7 cellular contexts compared by ENCODE assay signal in the genomic region with DNA sequence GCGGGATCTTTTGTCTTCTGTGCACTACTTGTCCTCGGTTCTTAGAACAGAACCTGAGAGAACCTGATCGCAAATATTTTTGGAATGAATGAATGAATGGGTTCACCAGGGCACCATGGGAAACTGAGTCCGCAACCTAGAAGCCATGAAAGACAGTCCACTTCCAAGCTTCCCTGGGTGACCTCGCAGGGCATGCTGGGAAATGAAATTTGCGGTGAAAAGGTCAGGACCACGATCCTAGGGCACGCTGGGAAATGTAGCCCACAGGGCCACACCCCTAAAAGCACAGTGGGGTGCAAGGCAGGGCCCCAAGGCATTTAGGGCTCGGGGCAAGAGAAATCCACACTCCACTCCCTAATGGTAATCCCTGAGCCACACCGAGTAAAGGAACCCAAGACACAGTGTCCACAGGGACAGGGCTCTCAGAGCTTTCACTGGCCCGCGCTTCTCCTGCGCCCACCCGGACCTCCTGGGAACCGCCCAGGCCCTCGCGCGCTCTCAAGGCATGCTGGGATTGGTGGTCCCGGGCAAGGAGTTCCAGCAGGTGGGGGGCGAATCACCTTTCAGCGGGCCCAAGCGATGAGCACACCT. TPM values are rescaled to one million over a fixed set of nuclear protein-coding genes. Genes with fewer than 3 reads are reported as not detected.
DNase-seq lines count a peak whose midpoint lies in the region; ATAC-seq, FAIRE-seq and TF ChIP-seq lines count a peak whose summit lies in the region.

No MANE protein-coding gene starts in this region.

- no CpG with 5 or more reads among the region's 22 CpGs for WGBS in H9 (ENCODE audit: extremely low coverage, insufficient read length, low lambda C conversion rate)
- WGBS in H1 (ENCODE audit: extremely low coverage in 1 of 2, insufficient coverage in 1 of 2, insufficient read length in 1 of 2, insufficient replicate concordance in 2 of 2, low coverage in 1 of 2, low lambda C conversion rate in 2 of 2, missing lambda C conversion rate in 1 of 2), 2 experiments, result 2% methylated on average over 22 of the region's 22 CpGs; no CpG with 5 or more reads in 1 of the 2 experiments
- WGBS in thymus, result 28% methylated on average over 22 of the region's 22 CpGs

- in situ Hi-C loops in GM13977 (cut with MboI; ENCODE audit: low pct_unique_long_range_greater_than_20kb, low sequenced_read_pairs, unreplicated experiment), result loop anchor here (25.0 kb wide), 1 partner anchor 656 kb away; a partner anchor contains a TSS

- peak overlapping the region; percentile 91 to 97 for H3K4me3 Mint-ChIP-seq in H9

- H2BK15ac ChIP-seq in H9 (ENCODE audit: low read depth, low read length) (no peak overlapping the region), H1 (ENCODE audit: low read length) (no peak overlapping the region)

- H4K8ac ChIP-seq in H9 (replicated peaks; ENCODE audit: insufficient read length, low read depth, low read length) (no peak overlapping the region), H1 (ENCODE audit: extremely low read depth, insufficient read depth, low read length) (peak overlapping the region; percentile 88; the same call in 1 of the 2 replicates)

- H3K27ac ChIP-seq in H9 (ENCODE audit: insufficient read length, low read depth, low read length) (no peak overlapping the region), SJCRH30 (peak overlapping the region; percentile 57; the same call in 1 of the 2 replicates), H1 (ENCODE audit: low read depth, low read length) (0 out of 2 replicates have a peak overlapping the region, but pooled peaks have one; percentile 46), thymus (ENCODE audit: low read depth) (no peak overlapping the region)

- TF ChIP-seq POLR2A in H1 (IDR thresholded peaks at IDR 0.05; ENCODE audit: control extremely low read depth in 1 of 2, low read depth in 2 of 2, low read length in 2 of 2), result peak in 1 of 2 experiments; percentile 62; a peak in 2 of 3 replicates

- H4K5ac ChIP-seq in H9 (ENCODE audit: insufficient read length, low read depth, low read length) (no peak overlapping the region), H1 (ENCODE audit: insufficient read length, low read depth, low read length) (peak overlapping the region; percentile 93)

- H3K4me2 ChIP-seq in H9 (ENCODE audit: insufficient read depth, insufficient read length, low read length) (peak overlapping the region; percentile 35), H1 (ENCODE audit: insufficient read depth in 1 of 2, low read depth in 2 of 2, low read length in 2 of 2) (peak overlapping the region; percentile 73 to 99)

- H3K18ac ChIP-seq in H9 (ENCODE audit: insufficient read length, low read depth, low read length) (no peak overlapping the region), H1 (ENCODE audit: extremely low read depth, low read length) (peak overlapping the region; percentile 97)

- H3K36me3 ChIP-seq in SJCRH30, result no peaks in the 10 kb centered on the region
- H3K36me3 ChIP-seq in H1 (ENCODE audit: control insufficient read depth in 2 of 4, insufficient read depth in 4 of 4, low read length in 3 of 4), result no peaks in the 10 kb centered on the region
- H3K36me3 ChIP-seq in thymus (ENCODE audit: control insufficient read depth, insufficient read depth), result no peaks in the 10 kb centered on the region

- H3K23ac ChIP-seq in H9 (ENCODE audit: insufficient read length, low read depth, low read length), result no peak overlapping the region
- H3K23ac ChIP-seq in H1 (ENCODE audit: insufficient read length), result no peak overlapping the region

- H3K4ac ChIP-seq in H9 (ENCODE audit: low read depth, low read length) (no peak overlapping the region), H1 (replicated peaks; ENCODE audit: insufficient read length, low read depth, low read length) (no peak overlapping the region)

- H4K91ac ChIP-seq in H9 (ENCODE audit: insufficient read length, low read depth, low read length) (no peak overlapping the region), H1 (replicated peaks; ENCODE audit: insufficient read length, low read length) (peak overlapping the region; percentile 87)

- POLR2A ChIA-PET in H1 (lab: Charles Lee; ENCODE audit: partially characterized antibody), result interaction anchor here (0.8 to 6.4 kb wide), 23 partner anchors 8 to 653 kb away, joined by 3 to 72 read pairs (median 4); a partner anchor contains a TSS

- peak overlapping the region; percentile 25 for H3K9ac ChIP-seq in H9 (ENCODE audit: extremely low read depth, insufficient read length, low read length)
- peak overlapping the region in 3 of 4 experiments; percentile 28 to 83 (median 48); a peak in 6 of 7 replicates for H3K9ac ChIP-seq in H1 (replicated peaks in 1 of 4; ENCODE audit: extremely low read depth in 1 of 4, low read depth in 3 of 4, low read length in 3 of 4)

- H3K9me3 ChIP-seq in H9 (ENCODE audit: control insufficient read depth, low read depth, low read length) (no peaks in the 10 kb centered on the region), SJCRH30 (replicated peaks) (no peaks in the 10 kb centered on the region), H1 (ENCODE audit: insufficient read depth in 2 of 2, low read depth in 1 of 2, low read length in 1 of 2) (no peaks in the 10 kb centered on the region), thymus (ENCODE audit: control insufficient read depth) (no peaks in the 10 kb centered on the region)

- FAIRE-seq in H1 (lab: Jason Lieb, UNC), result peak; percentile 99

- no peaks in the 10 kb centered on the region for H3K36me3 Mint-ChIP-seq in H9 (ENCODE audit: insufficient read depth in 1 of 3, low read depth in 3 of 3)

- CTCF ChIA-PET in H1 (lab: Charles Lee; ENCODE audit: partially characterized antibody), result interaction anchor here (0.8 to 2.4 kb wide), 9 partner anchors 12 to 47 kb away, joined by 3 to 7 read pairs (median 3); no protein-coding TSS in a partner anchor

- peak overlapping the region; percentile 68 for H3K4me3 ChIP-seq in SJCRH30
- H3K4me3 ChIP-seq in H1 (ENCODE audit: extremely low read depth in 1 of 4, insufficient read depth in 2 of 4, low read depth in 3 of 4, low read length in 4 of 4), result peak overlapping the region; percentile 69 to 89 (median 79)
- H3K4me3 ChIP-seq in thymus (ENCODE audit: low read length), result peak overlapping the region; percentile 79

- TF ChIP-seq CTCF in H9 (conservative IDR thresholded peaks at IDR 0.05) (no peak), H1 (IDR thresholded peaks at IDR 0.05; ENCODE audit: control extremely low read depth in 1 of 3, insufficient read depth in 1 of 3, low read depth in 1 of 3, low read length in 3 of 3) (no peak), GM13977 (IDR thresholded peaks at IDR 0.05; ENCODE audit: extremely low read depth, insufficient read depth, missing control alignments) (no peak)

- H2BK12ac ChIP-seq in H9 (ENCODE audit: insufficient read length, low read depth, low read length), result no peak overlapping the region
- H2BK12ac ChIP-seq in H1 (ENCODE audit: low read depth, low read length), result peak overlapping the region; percentile 84

- H2BK5ac ChIP-seq in H9 (ENCODE audit: insufficient read length, low read length) (no peak overlapping the region), H1 (ENCODE audit: low read depth, low read length) (peak overlapping the region; percentile 93)

- H2AFZ ChIP-seq in H9 (ENCODE audit: low read length), result peak overlapping the region; percentile 41
- peak overlapping the region; percentile 98 for H2AFZ ChIP-seq in H1 (ENCODE audit: low read length)

- H3K14ac ChIP-seq in H9 (ENCODE audit: insufficient read depth, low read length), result no peak overlapping the region
- H3K14ac ChIP-seq in H1 (ENCODE audit: insufficient read length), result no peak overlapping the region

- H3T11ph ChIP-seq in H9 (ENCODE audit: low read length), result no peak overlapping the region

- H2BK20ac ChIP-seq in H9 (ENCODE audit: low read depth, low read length, poor library complexity, severe bottlenecking), result no peak overlapping the region
- no peak overlapping the region for H2BK20ac ChIP-seq in H1 (ENCODE audit: low read length)

- H2BK120ac ChIP-seq in H9 (ENCODE audit: low read depth, low read length, poor library complexity, severe bottlenecking), result no peak overlapping the region
- no peak overlapping the region for H2BK120ac ChIP-seq in H1 (replicated peaks; ENCODE audit: low read depth, low read length)

- peaks cover 10% of the 10 kb centered on the region for H3K27me3 Mint-ChIP-seq in H9 (ENCODE audit: low read depth)

- DNase-seq in H9 (peak; percentile 94), SJCRH30 (peak in 1 of 2 experiments; percentile 55), H1 (ENCODE audit: low read depth in 1 of 2, low spot score in 2 of 2) (peak; percentile 73 to 94), midbrain (lab: John Stamatoyannopoulos, UW) (peak; percentile 65), GM13977 (ENCODE audit: low spot score) (no peak)

- H4K20me1 ChIP-seq in H9 (ENCODE audit: control insufficient read depth, insufficient read depth, insufficient read length), result peaks cover 3% of the 10 kb centered on the region
- peaks cover 17 to 21% of the 10 kb centered on the region in 2 experiments for H4K20me1 ChIP-seq in H1 (replicated peaks in 1 of 2; ENCODE audit: control insufficient read depth in 1 of 2, insufficient read depth in 2 of 2, low read length in 2 of 2)

- TF ChIP-seq RAD21 in H1 (IDR thresholded peaks at IDR 0.05 in 1 of 2, conservative IDR thresholded peaks at IDR 0.05 in 1 of 2; ENCODE audit: low read depth in 2 of 2, low read length in 2 of 2), result no peak

- H3K23me2 ChIP-seq in H9 (ENCODE audit: insufficient read length, low read depth, low read length, poor library complexity, severe bottlenecking) (peaks cover 15% of the 10 kb centered on the region), H1 (ENCODE audit: low read depth, low read length) (peaks cover 17% of the 10 kb centered on the region)

- H3K79me2 ChIP-seq in H9 (ENCODE audit: insufficient read depth, low read length) (peaks cover 7% of the 10 kb centered on the region; the same call in 1 of the 2 replicates), H1 (ENCODE audit: control insufficient read depth in 1 of 2, insufficient read depth in 2 of 2, low read length in 2 of 2) (peaks cover 0 to 28% of the 10 kb centered on the region in 2 experiments; a peak in 2 of 4 replicates)

- H3K27ac Mint-ChIP-seq in H9, result peak overlapping the region; percentile 97 to 99 (median 98)

- peaks cover 5% of the 10 kb centered on the region for H3K79me1 ChIP-seq in H9 (ENCODE audit: insufficient read depth, low read depth, low read length, poor library complexity, severe bottlenecking)
- peaks cover 20% of the 10 kb centered on the region for H3K79me1 ChIP-seq in H1 (ENCODE audit: low read depth, low read length)

- H3K27me3 ChIP-seq in H9 (ENCODE audit: insufficient read depth, low read length), result no peaks in the 10 kb centered on the region
- H3K27me3 ChIP-seq in SJCRH30, result no peaks in the 10 kb centered on the region
- no peaks in the 10 kb centered on the region for H3K27me3 ChIP-seq in H1 (replicated peaks in 1 of 4; ENCODE audit: control insufficient read depth in 3 of 4, extremely low read depth in 1 of 4, insufficient read depth in 3 of 4, low read length in 3 of 4)
- no peaks in the 10 kb centered on the region for H3K27me3 ChIP-seq in thymus (ENCODE audit: control insufficient read depth, insufficient read depth)

- no peaks in the 10 kb centered on the region for H3K9me3 Mint-ChIP-seq in H9

- no peak for ATAC-seq in GM21515 (IDR thresholded peaks at IDR 0.05; ENCODE audit: unreplicated experiment)

- H3K4me1 ChIP-seq in H9 (ENCODE audit: insufficient read depth, low read length) (no peaks in the 10 kb centered on the region), SJCRH30 (peaks cover 8% of the 10 kb centered on the region; the same call in 1 of the 2 replicates), H1 (replicated peaks in 1 of 4; ENCODE audit: control insufficient read depth in 3 of 4, insufficient read depth in 4 of 4, low read length in 3 of 4) (peaks cover 0 to 20% (median 14%) of the 10 kb centered on the region in 4 experiments; a peak in 5 of 7 replicates), thymus (ENCODE audit: control insufficient read depth, insufficient read depth, low read length) (peaks cover 14% of the 10 kb centered on the region)

- H3K4me1 Mint-ChIP-seq in H9, result peaks cover 21 to 28% of the 10 kb centered on the region in 2 experiments

- no peak overlapping the region for H3K56ac ChIP-seq in H9 (ENCODE audit: insufficient read length, low read depth, low read length)
- no peak overlapping the region for H3K56ac ChIP-seq in H1 (replicated peaks; ENCODE audit: insufficient read length, low read depth, low read length)

- TF ChIP-seq EP300 in H1 (IDR thresholded peaks at IDR 0.05; ENCODE audit: borderline replicate concordance in 1 of 2, low read depth in 2 of 2, low read length in 2 of 2), result no peak

- H2AK5ac ChIP-seq in H9 (ENCODE audit: insufficient read length, low read length), result no peak overlapping the region
- H2AK5ac ChIP-seq in H1 (ENCODE audit: low read depth, low read length), result no peak overlapping the region

RNA-seq across cellular contexts. Expression of a gene that starts 1.1 kb away (rescaled TPM):
- total RNA-seq in H9 (2021), result 79.9 and 87.7 TPM in 2 replicates
- total RNA-seq in SJCRH30 (2014; rRNA removed; shearing (Covaris generic)), result 26.2 and 30.5 TPM in 2 replicates
- total RNA-seq in H1 (2021; fragmentation: NEBNext Ultra II Directional; extraction: Animal tissue kit (Norgen Biotek cat#: 25700)), result 71.5 and 88.8 TPM in 2 replicates
- 31.7 and 49.5 TPM in 2 replicates for polyA plus RNA-seq in H1 (2011; rRNA removed)
- polyA plus RNA-seq in H1 (2011; cell fraction: cytosol; rRNA removed), result 56.3 TPM
- 230 TPM for polyA plus RNA-seq in H1 (2011; cell fraction: nucleus; rRNA removed)
- polyA plus RNA-seq in H1 (2012, experiment 1 of 2), result 62.6 to 73.1 TPM (median 72.1 TPM) in 4 replicates
- 47.9 TPM for polyA plus RNA-seq in H1 (2012, experiment 2 of 2)
- 59.9 TPM for polyA plus RNA-seq in H1 (2013, experiment 1 of 2)
- polyA plus RNA-seq in H1 (2013, experiment 2 of 2), result 53.5 TPM
- 12.3 and 14.2 TPM in 2 replicates for polyA minus RNA-seq in H1 (2011; rRNA and poly(A)+ RNA removed)
- 25.6 TPM for polyA minus RNA-seq in H1 (2011; cell fraction: cytosol; rRNA and poly(A)+ RNA removed)
- 48.5 TPM for polyA minus RNA-seq in H1 (2011; cell fraction: nucleus; rRNA and poly(A)+ RNA removed)
- 194 TPM for polyA plus RNA-seq in thymus

RNA-seq across cellular contexts. Expression of a gene that starts 30.5 kb away (rescaled TPM):
- total RNA-seq in H9 (2021), result 124 and 127 TPM in 2 replicates
- total RNA-seq in SJCRH30 (2014; rRNA removed; shearing (Covaris generic)), result 599 and 612 TPM in 2 replicates
- total RNA-seq in H1 (2021; fragmentation: NEBNext Ultra II Directional; extraction: Animal tissue kit (Norgen Biotek cat#: 25700)), result 107 and 115 TPM in 2 replicates
- 69.6 and 97.9 TPM in 2 replicates for polyA plus RNA-seq in H1 (2011; rRNA removed)
- 164 TPM for polyA plus RNA-seq in H1 (2011; cell fraction: cytosol; rRNA removed)
- polyA plus RNA-seq in H1 (2011; cell fraction: nucleus; rRNA removed), result 90.2 TPM
- polyA plus RNA-seq in H1 (2012, experiment 1 of 2), result 112 to 203 TPM (median 168 TPM) in 4 replicates
- 169 TPM for polyA plus RNA-seq in H1 (2012, experiment 2 of 2)
- 121 TPM for polyA plus RNA-seq in H1 (2013, experiment 1 of 2)
- polyA plus RNA-seq in H1 (2013, experiment 2 of 2), result 121 TPM
- polyA minus RNA-seq in H1 (2011; rRNA and poly(A)+ RNA removed), result 11.5 and 12.7 TPM in 2 replicates
- 25.4 TPM for polyA minus RNA-seq in H1 (2011; cell fraction: cytosol; rRNA and poly(A)+ RNA removed)
- polyA minus RNA-seq in H1 (2011; cell fraction: nucleus; rRNA and poly(A)+ RNA removed), result 20.5 TPM
- polyA plus RNA-seq in thymus, result 11.9 TPM

RNA-seq across cellular contexts. Expression of a gene that starts 39.0 kb away (rescaled TPM):
- 36.9 and 41.0 TPM in 2 replicates for total RNA-seq in H9 (2021)
- 2.4 and 2.5 TPM in 2 replicates for total RNA-seq in SJCRH30 (2014; rRNA removed; shearing (Covaris generic))
- 16.6 and 16.9 TPM in 2 replicates for total RNA-seq in H1 (2021; fragmentation: NEBNext Ultra II Directional; extraction: Animal tissue kit (Norgen Biotek cat#: 25700))
- polyA plus RNA-seq in H1 (2011; rRNA removed) (56.0 and 67.9 TPM in 2 replicates), thymus (0.75 TPM)
- polyA plus RNA-seq in H1 (2011; cell fraction: cytosol; rRNA removed), result 60.1 TPM
- 34.8 TPM for polyA plus RNA-seq in H1 (2011; cell fraction: nucleus; rRNA removed)
- 29.4 to 46.2 TPM (median 42.5 TPM) in 4 replicates for polyA plus RNA-seq in H1 (2012, experiment 1 of 2)
- 33.8 TPM for polyA plus RNA-seq in H1 (2012, experiment 2 of 2)
- polyA plus RNA-seq in H1 (2013, experiment 1 of 2), result 59.4 TPM
- 58.0 TPM for polyA plus RNA-seq in H1 (2013, experiment 2 of 2)
- polyA minus RNA-seq in H1 (2011; rRNA and poly(A)+ RNA removed), result 1.8 and 3.7 TPM in 2 replicates
- polyA minus RNA-seq in H1 (2011; cell fraction: cytosol; rRNA and poly(A)+ RNA removed), result 9.2 TPM
- 7.5 TPM for polyA minus RNA-seq in H1 (2011; cell fraction: nucleus; rRNA and poly(A)+ RNA removed)

RNA-seq across cellular contexts. Expression of a gene that starts 42.8 kb away (rescaled TPM):
- 21.2 and 24.0 TPM in 2 replicates for total RNA-seq in H9 (2021)
- total RNA-seq in SJCRH30 (2014; rRNA removed; shearing (Covaris generic)), result 1.4 and 1.7 TPM in 2 replicates
- total RNA-seq in H1 (2021; fragmentation: NEBNext Ultra II Directional; extraction: Animal tissue kit (Norgen Biotek cat#: 25700)), result 30.2 and 37.0 TPM in 2 replicates
- polyA plus RNA-seq in H1 (2011; rRNA removed) (19.8 and 33.6 TPM in 2 replicates), thymus (26.6 TPM)
- 40.0 TPM for polyA plus RNA-seq in H1 (2011; cell fraction: cytosol; rRNA removed)
- 100 TPM for polyA plus RNA-seq in H1 (2011; cell fraction: nucleus; rRNA removed)
- polyA plus RNA-seq in H1 (2012, experiment 1 of 2), result 33.6 to 63.1 TPM (median 56.4 TPM) in 4 replicates
- polyA plus RNA-seq in H1 (2012, experiment 2 of 2), result 37.3 TPM
- polyA plus RNA-seq in H1 (2013, experiment 1 of 2), result 21.4 TPM
- polyA plus RNA-seq in H1 (2013, experiment 2 of 2), result 19.2 TPM
- 21.6 and 24.3 TPM in 2 replicates for polyA minus RNA-seq in H1 (2011; rRNA and poly(A)+ RNA removed)
- 31.6 TPM for polyA minus RNA-seq in H1 (2011; cell fraction: cytosol; rRNA and poly(A)+ RNA removed)
- 27.3 TPM for polyA minus RNA-seq in H1 (2011; cell fraction: nucleus; rRNA and poly(A)+ RNA removed)

RNA-seq across cellular contexts. Expression of a gene that starts 47.9 kb away (rescaled TPM):
- total RNA-seq in H9 (2021), result 3.0 and 4.6 TPM in 2 replicates
- 9.1 and 14.0 TPM in 2 replicates for total RNA-seq in SJCRH30 (2014; rRNA removed; shearing (Covaris generic))
- 5.4 and 5.7 TPM in 2 replicates for total RNA-seq in H1 (2021; fragmentation: NEBNext Ultra II Directional; extraction: Animal tissue kit (Norgen Biotek cat#: 25700))
- polyA plus RNA-seq in H1 (2011; rRNA removed) (8.0 and 13.8 TPM in 2 replicates), thymus (0.64 TPM)
- polyA plus RNA-seq in H1 (2011; cell fraction: cytosol; rRNA removed), result 7.2 TPM
- polyA plus RNA-seq in H1 (2011; cell fraction: nucleus; rRNA removed), result 15.2 TPM
- polyA plus RNA-seq in H1 (2012, experiment 1 of 2), result 4.0 to 6.8 TPM (median 5.7 TPM) in 4 replicates
- polyA plus RNA-seq in H1 (2012, experiment 2 of 2), result 6.5 TPM
- 7.0 TPM for polyA plus RNA-seq in H1 (2013, experiment 1 of 2)
- polyA plus RNA-seq in H1 (2013, experiment 2 of 2), result 6.6 TPM
- 1.5 and 1.9 TPM in 2 replicates for polyA minus RNA-seq in H1 (2011; rRNA and poly(A)+ RNA removed)
- 3.4 TPM for polyA minus RNA-seq in H1 (2011; cell fraction: cytosol; rRNA and poly(A)+ RNA removed)
- 1.8 TPM for polyA minus RNA-seq in H1 (2011; cell fraction: nucleus; rRNA and poly(A)+ RNA removed)

Comparison
In these comparisons a context has a peak if more than half of its experiments do, and no peak if none do; other contexts are left out.
1. H3K27ac ChIP-seq: peak in SJCRH30 (single experiment) and H1 (single experiment); none in H9 (single experiment) and thymus (single experiment).
2. Peak in every context shown above with its lines, with median percentiles within 50 percentile points of each other: H3K4me3 ChIP-seq.